ENCODE assay signal across 9 cellular contexts in the genomic region with DNA sequence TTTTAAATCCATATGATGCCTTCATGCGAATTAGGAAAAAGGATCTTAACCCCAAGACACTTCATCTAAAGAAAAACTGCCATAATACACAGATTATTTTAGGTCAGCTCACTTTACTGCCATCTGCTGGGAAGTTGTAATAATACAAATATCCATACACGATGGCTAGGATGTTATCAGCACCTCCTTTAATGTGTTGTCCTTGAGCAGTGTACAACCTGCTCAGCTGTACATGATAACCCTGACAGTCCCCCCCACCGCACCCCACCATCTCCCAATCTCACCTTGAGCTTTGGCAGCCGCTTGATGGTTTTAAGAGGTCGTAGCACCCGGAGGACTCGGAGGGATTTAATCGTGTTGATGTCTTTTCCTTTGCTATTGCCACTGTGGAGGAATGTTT.
DNase-seq lines count a peak whose midpoint lies in the region; ATAC-seq and TF ChIP-seq lines count a peak whose summit lies in the region.
"Had no signal": no experiment of that assay in that cellular context is flagged by ENCODE, and none has a peak within 500 bp of the region (broad histone marks: within the 10 kb centered on the region; RNA-seq: fewer than 3 reads in every experiment).

No MANE protein-coding gene starts in this region.

- H3K27ac ChIP-seq in SK-N-SH (ENCODE audit: low read depth in 2 of 2, low read length in 1 of 2): no peak overlapping the region
- H3K27ac ChIP-seq in fibroblast of lung (ENCODE audit: insufficient read depth, low read length): no peak overlapping the region
- no peak overlapping the region for H3K27ac ChIP-seq in ovary

- peak; percentile 71 for TF ChIP-seq RAD21 in SK-N-SH (IDR thresholded peaks at IDR 0.05; ENCODE audit: low read length)

- 8% methylated on average over 8 of the region's 8 CpGs for WGBS in SK-N-SH (ENCODE audit: low lambda C conversion rate)
- 13 to 27% (median 22%) methylated on average over 8 of the region's 8 CpGs for WGBS in ovary, 3 donors

- H3K27me3 ChIP-seq in SK-N-SH (ENCODE audit: insufficient read depth) (peaks cover 55% of the 10 kb centered on the region; the same call in 1 of the 2 replicates), fibroblast of lung (ENCODE audit: control insufficient read depth, insufficient read depth, low read length) (peaks cover 7% of the 10 kb centered on the region), ovary (no peaks in the 10 kb centered on the region)

- H3K9ac ChIP-seq in SK-N-SH (no peak overlapping the region), fibroblast of lung (ENCODE audit: insufficient read depth, low read length) (no peak overlapping the region)

- H3K4me1 ChIP-seq in SK-N-SH (ENCODE audit: control insufficient read depth in 1 of 2, insufficient read depth in 2 of 2, low read depth in 1 of 2, low read length in 1 of 2): peaks cover 0 to 3% of the 10 kb centered on the region in 2 experiments; a peak in 2 of 4 replicates
- H3K4me1 ChIP-seq in fibroblast of lung (ENCODE audit: control insufficient read depth, extremely low read depth, insufficient read depth, low read length): peaks cover 9% of the 10 kb centered on the region
- H3K4me1 ChIP-seq in ovary (ENCODE audit: insufficient read depth): no peaks in the 10 kb centered on the region

- no peaks in the 10 kb centered on the region for H3K9me3 ChIP-seq in SK-N-SH
- H3K9me3 ChIP-seq in fibroblast of lung (ENCODE audit: control insufficient read depth, insufficient read depth, low read depth, low read length): no peaks in the 10 kb centered on the region
- no peaks in the 10 kb centered on the region for H3K9me3 ChIP-seq in ovary

- H4K20me1 ChIP-seq in SK-N-SH (ENCODE audit: insufficient read depth): no peaks in the 10 kb centered on the region
- H4K20me1 ChIP-seq in fibroblast of lung (ENCODE audit: control insufficient read depth, extremely low read depth, insufficient read depth, low read length): no peaks in the 10 kb centered on the region

- H3F3A ChIP-seq in SK-N-SH (replicated peaks; ENCODE audit: insufficient read depth): peaks cover 7% of the 10 kb centered on the region

- no peaks in the 10 kb centered on the region for H3K79me2 ChIP-seq in SK-N-SH (ENCODE audit: insufficient read depth)
- H3K79me2 ChIP-seq in fibroblast of lung (ENCODE audit: control insufficient read depth, insufficient read depth, low read length): no peaks in the 10 kb centered on the region

- no peak for TF ChIP-seq EP300 in SK-N-SH (IDR thresholded peaks at IDR 0.05; ENCODE audit: borderline replicate concordance in 1 of 2, low read depth in 1 of 2, low read length in 1 of 2)
- no peak for TF ChIP-seq EP300 in ovary (IDR thresholded peaks at IDR 0.05)

- ATAC-seq in GM19035 (IDR thresholded peaks at IDR 0.05; ENCODE audit: unreplicated experiment): no peak

- TF ChIP-seq CTCF in SK-N-SH (IDR thresholded peaks at IDR 0.05): peak; percentile 73
- peak; percentile 26 to 51 for TF ChIP-seq CTCF in fibroblast of lung (conservative IDR thresholded peaks at IDR 0.05 in 1 of 2, IDR thresholded peaks at IDR 0.05 in 1 of 2; ENCODE audit: low read depth in 1 of 2, low read length in 2 of 2)
- peak; percentile 14 to 62 (median 40) for TF ChIP-seq CTCF in ovary (IDR thresholded peaks at IDR 0.05)

- intact Hi-C loops in ovary (cut with DNase I): loop anchor here (5.0 to 10.0 kb wide), 2 partner anchors 118 to 285 kb away; no protein-coding TSS in a partner anchor

- H3K36me3 ChIP-seq in SK-N-SH (replicated peaks in 1 of 2; ENCODE audit: control insufficient read depth in 1 of 2, insufficient read depth in 2 of 2, low read length in 1 of 2) (no peaks in the 10 kb centered on the region), fibroblast of lung (ENCODE audit: control insufficient read depth, insufficient read depth, low read length) (no peaks in the 10 kb centered on the region), ovary (no peaks in the 10 kb centered on the region)

- TF ChIP-seq POLR2A in ovary (IDR thresholded peaks at IDR 0.05): no peak

- POLR2A ChIA-PET in SK-N-SH (lab: Yijun Ruan, JAX): interaction anchor here (0.5 to 1.0 kb wide), 2 partner anchors 98 to 285 kb away, joined by 3 read pairs; no protein-coding TSS in a partner anchor

- CTCF ChIA-PET in SK-N-SH (lab: Yijun Ruan, JAX): interaction anchor here (0.6 to 2.6 kb wide), 26 partner anchors 9 to 297 kb away, joined by 3 to 13 read pairs (median 4); a partner anchor contains a TSS

- H3K9me2 ChIP-seq in SK-N-SH: no peaks in the 10 kb centered on the region

- no peak overlapping the region for H3K4me3 ChIP-seq in SK-N-SH (ENCODE audit: low read depth in 2 of 2, low read length in 1 of 2)
- H3K4me3 ChIP-seq in fibroblast of lung (replicated peaks in 1 of 4; ENCODE audit: control extremely low read depth in 1 of 4, insufficient read depth in 1 of 4, low read depth in 3 of 4, low read length in 4 of 4): no peak overlapping the region
- H3K4me3 ChIP-seq in ovary: no peak overlapping the region
- H3K4me3 ChIP-seq: skin epidermis had no signal

- H3K4me2 ChIP-seq in SK-N-SH (no peak overlapping the region), fibroblast of lung (ENCODE audit: extremely low read depth, insufficient read depth, low read length) (no peak overlapping the region)

- H2AFZ ChIP-seq in SK-N-SH (ENCODE audit: low read depth) (no peak overlapping the region), fibroblast of lung (ENCODE audit: low read length) (no peak overlapping the region)

- DNase-seq in DMS53 treated with DMSO at 0.1 percent for 48 hours (lab: John Stamatoyannopoulos, UW; ENCODE audit: unreplicated experiment) (peak; percentile 3), HS-5 (ENCODE audit: low read depth) (peak; percentile 59), SK-N-SH (peak; percentile 66), fibroblast of lung (ENCODE audit: low read depth in 2 of 2) (peak; percentile 36 to 72), ovary (no peak)
- DNase-seq in stimulated activated CD4-positive, alpha-beta T cell treated with anti-CD3 and anti-CD28 coated beads, Interleukin-1b, Interleukin-23, amount 100 ng/mL, for 48 hours: no peak
- DNase-seq in stimulated activated CD4-positive, alpha-beta T cell treated with anti-CD3 and anti-CD28 coated beads, Interleukin-2, amount 100 ng/mL, for 24 hours: no peak

TF ChIP-seq in SK-N-SH, 30 proteins besides CTCF, POLR2A, EP300 and RAD21:
- TF ChIP-seq TAF1 (IDR thresholded peaks at IDR 0.05; ENCODE audit: borderline replicate concordance, low read depth, low read length) (no peak), RCOR1 (IDR thresholded peaks at IDR 0.05; ENCODE audit: low read length) (0 out of 2 replicates have a peak, but pooled peaks have one; percentile 28), GATA2 (CRISPR knock-in tag; IDR thresholded peaks at IDR 0.05) (peak; percentile 36; the same call in 1 of the 2 replicates), SMC3 (IDR thresholded peaks at IDR 0.05; ENCODE audit: low read depth, low read length) (peak; percentile 69)

Comparison
In these comparisons a context has a peak if more than half of its experiments do, and no peak if none do; other contexts are left out.
1. DNase-seq: peak in DMS53 treated with DMSO at 0.1 percent for 48 hours (single experiment), HS-5 (single experiment), SK-N-SH (single experiment) and fibroblast of lung (2 of 2); none in ovary (0 of 5), stimulated activated CD4-positive, alpha-beta T cell treated with anti-CD3 and anti-CD28 coated beads, Interleukin-1b, Interleukin-23, amount 100 ng/mL, for 48 hours (single experiment) and stimulated activated CD4-positive, alpha-beta T cell treated with anti-CD3 and anti-CD28 coated beads, Interleukin-2, amount 100 ng/mL, for 24 hours (0 of 2).
2. Peak in every context shown above with its lines, with median percentiles within 50 percentile points of each other: CTCF ChIP-seq.